ENCODE assay signal across 14 cellular contexts in genomic region chr11:100752371-100753073, GRCh38.
DNase-seq lines count a peak whose midpoint lies in the region; ATAC-seq and TF ChIP-seq lines count a peak whose summit lies in the region.
"Had no signal": no experiment of that assay in that cellular context is flagged by ENCODE, and none has a peak within 500 bp of the region (broad histone marks: within the 10 kb centered on the region; RNA-seq: fewer than 3 reads in every experiment).

No MANE protein-coding gene starts in this region.

- H3K9ac ChIP-seq in HUES48 (ENCODE audit: low read depth, low read length) = no peak overlapping the region

- H3K36me3 Mint-ChIP-seq in osteocyte (ENCODE audit: unreplicated experiment) = peaks cover 9% of the 10 kb centered on the region
- no peaks in the 10 kb centered on the region for H3K36me3 Mint-ChIP-seq in activated CD4-positive, alpha-beta memory T cell treated with anti-CD3 and anti-CD28 coated beads for 36 hours

- H3K9me3 ChIP-seq in BE2C = no peaks in the 10 kb centered on the region
- peaks cover 12% of the 10 kb centered on the region for H3K9me3 ChIP-seq in HUES48 (ENCODE audit: control insufficient read depth, insufficient read depth, low read length)

- DNase-seq in BE2C = peak; percentile 70
- DNase-seq in NCI-H82 treated with DMSO at 0.1 percent for 48 hours (lab: John Stamatoyannopoulos, UW; ENCODE audit: unreplicated experiment) = peak; percentile 34
- DNase-seq in glomerular visceral epithelial cell (ENCODE audit: extremely low spot score) = peak; percentile 21
- DNase-seq in osteocyte (ENCODE audit: extremely low spot score, unreplicated experiment) = no peak
- DNase-seq in NCI-H2196 treated with DMSO at 0.1 percent for 48 hours (lab: John Stamatoyannopoulos, UW; ENCODE audit: unreplicated experiment) = no peak
- DNase-seq in activated CD4-positive, alpha-beta memory T cell treated with anti-CD3 and anti-CD28 coated beads for 36 hours = no peak
- DNase-seq: activated naive CD4-positive, alpha-beta T cell treated with Interleukin-2 at 50 U/mL for 16 hours; ovary; Peyer's patch; stimulated activated naive CD4-positive, alpha-beta T cell had no signal

- ATAC-seq in GM19351 (IDR thresholded peaks at IDR 0.05; ENCODE audit: unreplicated experiment) = no peak
- ATAC-seq: activated CD4-positive, CD25-positive, alpha-beta regulatory T cell treated with anti-CD3 and anti-CD28 coated beads, Interleukin-2, amount 50 U/mL, for 24 hours had no signal

- H3K36me3 ChIP-seq in BE2C = no peaks in the 10 kb centered on the region
- H3K36me3 ChIP-seq in HUES48 (ENCODE audit: control insufficient read depth, insufficient read depth, low read length) = peaks cover 4% of the 10 kb centered on the region; the same call in 1 of the 2 replicates
- H3K36me3 ChIP-seq: ovary, Peyer's patch had no signal

- H3K9me3 Mint-ChIP-seq in osteocyte (ENCODE audit: unreplicated experiment) = peaks cover 9% of the 10 kb centered on the region
- peaks cover 12% of the 10 kb centered on the region for H3K9me3 Mint-ChIP-seq in activated CD4-positive, alpha-beta memory T cell treated with anti-CD3 and anti-CD28 coated beads for 36 hours

- H3K27me3 Mint-ChIP-seq in osteocyte (ENCODE audit: unreplicated experiment) = no peaks in the 10 kb centered on the region
- no peaks in the 10 kb centered on the region for H3K27me3 Mint-ChIP-seq in activated CD4-positive, alpha-beta memory T cell treated with anti-CD3 and anti-CD28 coated beads for 36 hours

- peak overlapping the region; percentile 13; the same call in 1 of the 2 replicates for H3K4me3 ChIP-seq in BE2C (ENCODE audit: low read depth, low read length)
- H3K4me3 ChIP-seq in HUES48 (ENCODE audit: low read depth, low read length) = no peak overlapping the region
- H3K4me3 ChIP-seq: ovary, Peyer's patch, skin epidermis had no signal

- H3K4me1 ChIP-seq in BE2C (peaks cover 31% of the 10 kb centered on the region), HUES48 (ENCODE audit: control insufficient read depth, insufficient read depth, low read length) (peaks cover 39% of the 10 kb centered on the region)
- H3K4me1 ChIP-seq: Peyer's patch had no signal

- H3K4me3 Mint-ChIP-seq in osteocyte (ENCODE audit: unreplicated experiment) = no peak overlapping the region
- no peak overlapping the region for H3K4me3 Mint-ChIP-seq in activated CD4-positive, alpha-beta memory T cell treated with anti-CD3 and anti-CD28 coated beads for 36 hours

- H3K27me3 ChIP-seq in BE2C (no peaks in the 10 kb centered on the region), HUES48 (ENCODE audit: control insufficient read depth, insufficient read depth, low read length) (no peaks in the 10 kb centered on the region)
- H3K27me3 ChIP-seq: ovary, Peyer's patch had no signal

- H3K27ac ChIP-seq in HUES48 (ENCODE audit: low read depth, low read length) = peak overlapping the region; percentile 84
- H3K27ac ChIP-seq: ovary, Peyer's patch had no signal

- H3K4me1 Mint-ChIP-seq in osteocyte (ENCODE audit: unreplicated experiment) = peaks cover 20% of the 10 kb centered on the region
- no peaks in the 10 kb centered on the region for H3K4me1 Mint-ChIP-seq in activated CD4-positive, alpha-beta memory T cell treated with anti-CD3 and anti-CD28 coated beads for 36 hours (ENCODE audit: low read depth)

- intact Hi-C loops in activated CD4-positive, alpha-beta memory T cell treated with anti-CD3 and anti-CD28 coated beads for 36 hours (cut with micrococcal nuclease) = no loop called here

- TF ChIP-seq CTCF in BE2C (IDR thresholded peaks at IDR 0.05; ENCODE audit: low read depth, low read length) = no peak
- no peak for TF ChIP-seq CTCF in osteocyte (IDR thresholded peaks at IDR 0.05)

- POLR2A ChIA-PET in activated CD4-positive, alpha-beta memory T cell treated with anti-CD3 and anti-CD28 coated beads for 36 hours (lab: Charles Lee) = interaction anchor here (0.5 kb wide), 1 partner anchor 8 kb away, joined by 3 read pairs; no protein-coding TSS in a partner anchor

- CTCF ChIA-PET in activated CD4-positive, alpha-beta memory T cell treated with anti-CD3 and anti-CD28 coated beads for 36 hours (lab: Charles Lee) = no interaction called here

- H3K27ac Mint-ChIP-seq in osteocyte (ENCODE audit: unreplicated experiment) = no peak overlapping the region
- H3K27ac Mint-ChIP-seq in activated CD4-positive, alpha-beta memory T cell treated with anti-CD3 and anti-CD28 coated beads for 36 hours = no peak overlapping the region

Comparison
In these comparisons a context has a peak if more than half of its experiments do, and no peak if none do; other contexts are left out.
1. DNase-seq: peak in BE2C (single experiment), NCI-H82 treated with DMSO at 0.1 percent for 48 hours (single experiment) and glomerular visceral epithelial cell (single experiment); none in osteocyte (single experiment), NCI-H2196 treated with DMSO at 0.1 percent for 48 hours (single experiment) and activated CD4-positive, alpha-beta memory T cell treated with anti-CD3 and anti-CD28 coated beads for 36 hours (single experiment).